ENCODE assay signal across 15 cellular contexts in genomic region chr10:34252111-34252510, GRCh38.
A peak's percentile ranks its signal among the peaks of the same experiment; 100 is the strongest.
DNase-seq lines count a peak whose midpoint lies in the region; ATAC-seq, FAIRE-seq and TF ChIP-seq lines count a peak whose summit lies in the region.
"Had no signal": no experiment of that assay in that cellular context is flagged by ENCODE, and none has a peak within 500 bp of the region (broad histone marks: within the 10 kb centered on the region; RNA-seq: fewer than 3 reads in every experiment).

No MANE protein-coding gene starts in this region.

- BruUV-seq in IMR-90 (replicated peaks; lab: Mats Ljungman, UMichigan): no TSS peak

- ATAC-seq in A549 (peak; percentile 37 to 42; a peak in 3 of 6 replicates), IMR-90 (ENCODE audit: low read depth) (no peak), left lobe of liver (peak; percentile 22), sciatic nerve (no peak), GM19328 (IDR thresholded peaks at IDR 0.05; ENCODE audit: unreplicated experiment) (no peak)

- CTCF ChIA-PET in A549 (lab: Yijun Ruan, JAX) (no interaction called here), IMR-90 (lab: Yijun Ruan, JAX) (no interaction called here)

- H3K4ac ChIP-seq in IMR-90 (ENCODE audit: low read depth, low read length): 0 out of 2 replicates have a peak overlapping the region, but pooled peaks have one; percentile 8

- H3K9ac ChIP-seq in IMR-90 (ENCODE audit: low read depth, low read length): no peak overlapping the region

- 32% methylated on average over 7 of the region's 7 CpGs for WGBS in A549 (ENCODE audit: missing lambda C conversion rate)
- WGBS in IMR-90 (ENCODE audit: extremely low coverage in 2 of 2, insufficient read length in 1 of 2), 2 experiments: no CpG with 5 or more reads among the region's 7 CpGs

- no peak overlapping the region for H2AK5ac ChIP-seq in IMR-90 (ENCODE audit: low read depth, low read length)

- H2BK15ac ChIP-seq in IMR-90 (ENCODE audit: low read depth, low read length): no peak overlapping the region

- H3K36me3 ChIP-seq in IMR-90 (ENCODE audit: control insufficient read depth, insufficient read depth, low read length): no peaks in the 10 kb centered on the region
- H3K36me3 ChIP-seq: colonic mucosa, thoracic aorta had no signal

- POLR2A ChIA-PET in A549 (lab: Yijun Ruan, JAX): no interaction called here
- POLR2A ChIA-PET in IMR-90 (lab: Charles Lee; ENCODE audit: unreplicated experiment): no interaction called here

- H3K4me2 ChIP-seq in A549 (peak overlapping the region; percentile 52), IMR-90 (ENCODE audit: low read depth, low read length) (no peak overlapping the region)

- no peak for TF ChIP-seq EP300 in A549 (IDR thresholded peaks at IDR 0.05)

- dilution Hi-C loops in IMR-90 (cut with HindIII; ENCODE audit: low sequenced_read_pairs, unreplicated experiment): no loop called here

- no peak overlapping the region for H3K4me3 ChIP-seq in A549
- H3K4me3 ChIP-seq in IMR-90 (ENCODE audit: insufficient read depth, low read depth, low read length): no peak overlapping the region
- H3K4me3 ChIP-seq in epithelial cell of esophagus (ENCODE audit: low read length): no peak overlapping the region
- H3K4me3 ChIP-seq: colonic mucosa, lung, thoracic aorta had no signal

- H3K9me1 ChIP-seq in IMR-90 (ENCODE audit: insufficient read depth, low read length): 0 out of 2 replicates have a peak, but pooled peaks cover 3% of the 10 kb centered on the region

- H4K91ac ChIP-seq in IMR-90 (ENCODE audit: insufficient read depth, low read depth, low read length): no peak overlapping the region

- TF ChIP-seq POLR2A in A549 (IDR thresholded peaks at IDR 0.05; ENCODE audit: low read length) (no peak), IMR-90 (IDR thresholded peaks at IDR 0.05; ENCODE audit: low read depth, low read length) (no peak)

- no peak overlapping the region for H2AK9ac ChIP-seq in IMR-90 (replicated peaks; ENCODE audit: low read depth, low read length, poor library complexity)

- intact Hi-C loops in IMR-90 (cut with micrococcal nuclease): no loop called here
- intact Hi-C loops in sciatic nerve (cut with DNase I): no loop called here

- H3K56ac ChIP-seq in IMR-90 (ENCODE audit: extremely low read depth, insufficient read depth, low read length): no peak overlapping the region

- in situ Hi-C loops in IMR-90 (cut with MboI; ENCODE audit: low sequenced_read_pairs): no loop called here

- FAIRE-seq in A549 (lab: Jason Lieb, UNC): no peak
- FAIRE-seq: D721Med had no signal

- H2BK120ac ChIP-seq in IMR-90 (ENCODE audit: low read depth, low read length): no peak overlapping the region

- H3K9me3 ChIP-seq in A549 (no peaks in the 10 kb centered on the region), IMR-90 (ENCODE audit: control insufficient read depth, insufficient read depth, low read length) (no peaks in the 10 kb centered on the region)
- H3K9me3 ChIP-seq: colonic mucosa, thoracic aorta had no signal

- no peak overlapping the region for H2AFZ ChIP-seq in IMR-90 (replicated peaks; ENCODE audit: low read length, poor library complexity)

- no peaks in the 10 kb centered on the region for H3K27me3 ChIP-seq in IMR-90 (ENCODE audit: control insufficient read depth, insufficient read depth, low read length)
- H3K27me3 ChIP-seq: colonic mucosa had no signal

- TF ChIP-seq RAD21 in A549 (conservative IDR thresholded peaks at IDR 0.05 in 1 of 2, IDR thresholded peaks at IDR 0.05 in 1 of 2) (no peak), IMR-90 (IDR thresholded peaks at IDR 0.05; ENCODE audit: low read length) (no peak)

- H2BK5ac ChIP-seq in IMR-90 (ENCODE audit: low read depth, low read length, poor library complexity, severe bottlenecking): no peak overlapping the region

- H4K8ac ChIP-seq in IMR-90 (ENCODE audit: low read depth in 2 of 2, low read length in 2 of 2): no peak overlapping the region

- H3K14ac ChIP-seq in IMR-90 (replicated peaks; ENCODE audit: low read depth, low read length): no peak overlapping the region; the same call in 1 of the 2 replicates

- no peaks in the 10 kb centered on the region for H3K79me1 ChIP-seq in IMR-90 (ENCODE audit: low read depth in 1 of 2, low read length in 2 of 2)

- H3K23ac ChIP-seq in IMR-90 (ENCODE audit: low read depth, low read length): no peak overlapping the region

- H3K27ac ChIP-seq in A549: peak overlapping the region; percentile 76 to 83
- H3K27ac ChIP-seq in IMR-90 (ENCODE audit: insufficient read depth, low read length): no peak overlapping the region
- H3K27ac ChIP-seq: colonic mucosa, thoracic aorta had no signal

- no peak overlapping the region for H3K18ac ChIP-seq in IMR-90 (ENCODE audit: low read depth, low read length)

- no peak overlapping the region for H2BK20ac ChIP-seq in IMR-90 (ENCODE audit: low read depth, low read length)

- H4K20me1 ChIP-seq in IMR-90 (ENCODE audit: insufficient read depth, low read length): no peaks in the 10 kb centered on the region

- H3K4me1 ChIP-seq in A549 (peaks cover 66% of the 10 kb centered on the region), IMR-90 (ENCODE audit: control insufficient read depth, insufficient read depth, low read length) (no peaks in the 10 kb centered on the region)
- H3K4me1 ChIP-seq: colonic mucosa had no signal

- H4K5ac ChIP-seq in IMR-90 (ENCODE audit: low read depth, low read length): no peak overlapping the region

- DNase-seq in A549 (ENCODE audit: low read depth in 1 of 2, low spot score in 1 of 2) (peak; percentile 16 to 29), IMR-90 (no peak), epithelial cell of esophagus (ENCODE audit: low read depth) (peak; percentile 16), left lobe of liver (ENCODE audit: low spot score) (no peak), sciatic nerve (ENCODE audit: low spot score) (no peak), H4 (ENCODE audit: low spot score) (no peak), activated gamma-delta T cell (lab: John Stamatoyannopoulos, UW) (no peak)
- DNase-seq: activated CD4-positive, alpha-beta memory T cell treated with anti-CD3 and anti-CD28 coated beads, Interleukin-2, amount 10 ng/mL, durations not matched to agents 7 days and 5 days; colonic mucosa; erythroblast; stimulated activated CD4-positive, alpha-beta T cell treated with anti-CD3 and anti-CD28 coated beads, Interleukin-1b, Interleukin-23, amount 100 ng/mL, for 48 hours had no signal

- TF ChIP-seq CTCF in A549 (IDR thresholded peaks at IDR 0.05) (no peak), IMR-90 (conservative IDR thresholded peaks at IDR 0.05; ENCODE audit: low read depth, low read length) (no peak), epithelial cell of esophagus (IDR thresholded peaks at IDR 0.05; ENCODE audit: insufficient read depth, low read depth, low read length, missing control alignments) (no peak)

TF ChIP-seq in A549, 52 proteins besides CTCF, POLR2A, EP300 and RAD21:
- TF ChIP-seq JUN (IDR thresholded peaks at IDR 0.05) (peak in 1 of 2 experiments; percentile 18; a peak in 1 of 5 replicates), CEBPB (IDR thresholded peaks at IDR 0.05) (no peak)

TF ChIP-seq in IMR-90, 13 proteins besides CTCF, POLR2A, EP300 and RAD21:
- TF ChIP-seq NFE2L2 (IDR thresholded peaks at IDR 0.05; ENCODE audit: low read depth, low read length) (no peak), MAZ (IDR thresholded peaks at IDR 0.05; ENCODE audit: borderline replicate concordance, low read depth, low read length) (no peak), MAFK (IDR thresholded peaks at IDR 0.05; ENCODE audit: low read depth, low read length) (no peak), CEBPB (IDR thresholded peaks at IDR 0.05; ENCODE audit: low read depth, low read length) (no peak), MXI1 (IDR thresholded peaks at IDR 0.05; ENCODE audit: borderline replicate concordance, low read depth, low read length) (no peak), CHD1 (IDR thresholded peaks at IDR 0.05; ENCODE audit: low read depth, low read length) (no peak), ELK1 (IDR thresholded peaks at IDR 0.05; ENCODE audit: borderline replicate concordance, low read depth, low read length) (no peak), RCOR1 (IDR thresholded peaks at IDR 0.05; ENCODE audit: insufficient replicate concordance, low read length) (no peak), SMC3 (IDR thresholded peaks at IDR 0.05; ENCODE audit: low read depth, low read length) (no peak), FOS (IDR thresholded peaks at IDR 0.05; ENCODE audit: low read depth, low read length) (no peak), BHLHE40 (IDR thresholded peaks at IDR 0.05; ENCODE audit: low read depth, low read length) (no peak)
- TF ChIP-seq, protein P1, sequence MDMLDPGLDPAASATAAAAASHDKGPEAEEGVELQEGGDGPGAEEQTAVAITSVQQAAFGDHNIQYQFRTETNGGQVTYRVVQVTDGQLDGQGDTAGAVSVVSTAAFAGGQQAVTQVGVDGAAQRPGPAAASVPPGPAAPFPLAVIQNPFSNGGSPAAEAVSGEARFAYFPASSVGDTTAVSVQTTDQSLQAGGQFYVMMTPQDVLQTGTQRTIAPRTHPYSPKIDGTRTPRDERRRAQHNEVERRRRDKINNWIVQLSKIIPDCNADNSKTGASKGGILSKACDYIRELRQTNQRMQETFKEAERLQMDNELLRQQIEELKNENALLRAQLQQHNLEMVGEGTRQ (IDR thresholded peaks at IDR 0.05; ENCODE audit: low read depth, low read length): no peak

Comparison
In these comparisons a context has a peak if more than half of its experiments do, and no peak if none do; other contexts are left out.
1. ATAC-seq: peak in A549 (2 of 2) and left lobe of liver (single experiment); none in IMR-90 (single experiment), sciatic nerve (single experiment) and GM19328 (single experiment).
2. DNase-seq: peak in A549 (2 of 2) and epithelial cell of esophagus (single experiment); none in IMR-90 (single experiment), left lobe of liver (single experiment), sciatic nerve (single experiment), H4 (single experiment) and activated gamma-delta T cell (single experiment).